24 cellular contexts compared by ENCODE assay signal in the genomic region with DNA sequence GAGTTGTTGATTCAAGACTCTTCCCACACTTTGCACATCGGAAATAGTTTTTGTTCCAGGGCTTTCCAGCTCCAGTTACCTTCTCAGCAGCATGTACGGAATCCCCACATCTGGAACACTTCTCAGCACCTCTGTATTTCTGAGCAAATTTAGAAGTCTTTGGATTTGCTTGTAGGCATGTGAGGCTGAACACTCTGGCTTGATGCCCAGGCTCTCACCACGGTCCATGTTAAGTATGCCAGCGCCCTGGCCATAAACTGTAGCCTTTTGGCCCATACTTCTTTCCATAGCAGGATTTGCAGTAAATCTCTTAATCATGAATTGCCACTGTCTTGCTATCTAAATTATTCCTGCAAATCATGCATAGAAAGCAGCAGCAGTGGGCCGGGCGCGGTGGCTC.
"Had no signal": no experiment of that assay in that cellular context is flagged by ENCODE, and none has a peak within 500 bp of the region (broad histone marks: within the 10 kb centered on the region; RNA-seq: fewer than 3 reads in every experiment).

No MANE protein-coding gene starts in this region.

- DNase-seq: activated T-cell treated with anti-CD3 and anti-CD28 coated beads, Interleukin-2, amount 50 U/mL, for 24 hours; brain microvascular endothelial cell; central memory CD4-positive, alpha-beta T cell; effector memory CD8-positive, alpha-beta T cell; kidney; left lung; mammary epithelial cell; nephron progenitor cell; small intestine; stimulated activated CD4-positive, alpha-beta T cell treated with anti-CD3 and anti-CD28 coated beads, Interleukin-2, amount 100 ng/mL, for 24 hours; stimulated activated naive CD8-positive, alpha-beta T cell treated with anti-CD3 and anti-CD28 coated beads, Interleukin-15, amount 100 ng/mL, for 72 hours; T-cell; WERI-Rb-1 had no signal

- FAIRE-seq: colon, endothelial cell of umbilical vein, kidney, small intestine had no signal

- H3K27ac Mint-ChIP-seq: activated naive CD4-positive, alpha-beta T cell treated with anti-CD3 and anti-CD28 coated beads, Interleukin-2, amount 50 U/mL, for 72 hours; activated T-cell treated with anti-CD3 and anti-CD28 coated beads, Interleukin-2, amount 50 U/mL, for 24 hours; activated T-helper 17 cell treated with anti-CD3 and anti-CD28 coated beads, Interleukin-2, amount 50 U/mL, for 72 hours; effector memory CD8-positive, alpha-beta T cell; nephron progenitor cell; stimulated activated effector memory CD8-positive, alpha-beta T cell treated with anti-CD3 and anti-CD28 coated beads, Interleukin-12 subunit alpha, Interleukin-12 subunit beta, amount 100 ng/mL, for 72 hours; T-cell; T-helper 2 cell treated with Interferon-gamma antibody and Interleukin-4, amounts not matched to agents 5 μg/mL and 100 μg/mL, for 36 hours had no signal

- H3K4me1 ChIP-seq: parathyroid adenoma, tibial nerve had no signal

- H3K9me3 Mint-ChIP-seq: activated T-cell treated with anti-CD3 and anti-CD28 coated beads, Interleukin-2, amount 50 U/mL, for 24 hours; activated T-helper 17 cell treated with anti-CD3 and anti-CD28 coated beads, Interleukin-2, amount 50 U/mL, for 72 hours; effector memory CD8-positive, alpha-beta T cell; stimulated activated effector memory CD8-positive, alpha-beta T cell treated with anti-CD3 and anti-CD28 coated beads, Interleukin-12 subunit alpha, Interleukin-12 subunit beta, amount 100 ng/mL, for 72 hours had no signal

- ATAC-seq: activated naive CD4-positive, alpha-beta T cell treated with anti-CD3 and anti-CD28 coated beads, Interleukin-2, amount 50 U/mL, for 72 hours; activated T-helper 17 cell treated with anti-CD3 and anti-CD28 coated beads, Interleukin-2, amount 50 U/mL, for 72 hours; effector memory CD8-positive, alpha-beta T cell; esophagus mucosa; left lung; mucosa of descending colon; sciatic nerve; stimulated activated effector memory CD8-positive, alpha-beta T cell treated with anti-CD3 and anti-CD28 coated beads, Interleukin-12 subunit alpha, Interleukin-12 subunit beta, amount 100 ng/mL, for 72 hours; stimulated activated naive CD8-positive, alpha-beta T cell treated with anti-CD3 and anti-CD28 coated beads, Interleukin-15, amount 100 ng/mL, for 72 hours; T-cell had no signal

- H3K4me3 Mint-ChIP-seq: activated T-cell treated with anti-CD3 and anti-CD28 coated beads, Interleukin-2, amount 50 U/mL, for 24 hours; activated T-helper 17 cell treated with anti-CD3 and anti-CD28 coated beads, Interleukin-2, amount 50 U/mL, for 72 hours; effector memory CD8-positive, alpha-beta T cell; nephron progenitor cell; stimulated activated effector memory CD8-positive, alpha-beta T cell treated with anti-CD3 and anti-CD28 coated beads, Interleukin-12 subunit alpha, Interleukin-12 subunit beta, amount 100 ng/mL, for 72 hours; stimulated activated naive CD8-positive, alpha-beta T cell treated with anti-CD3 and anti-CD28 coated beads, Interleukin-15, amount 100 ng/mL, for 72 hours; T-cell; T-helper 2 cell treated with Interferon-gamma antibody and Interleukin-4, amounts not matched to agents 5 μg/mL and 100 μg/mL, for 36 hours had no signal

- H2AFZ ChIP-seq: parathyroid adenoma had no signal

- H3K27me3 Mint-ChIP-seq: activated T-cell treated with anti-CD3 and anti-CD28 coated beads, Interleukin-2, amount 50 U/mL, for 24 hours; activated T-helper 17 cell treated with anti-CD3 and anti-CD28 coated beads, Interleukin-2, amount 50 U/mL, for 72 hours; effector memory CD8-positive, alpha-beta T cell; stimulated activated naive CD8-positive, alpha-beta T cell treated with anti-CD3 and anti-CD28 coated beads, Interleukin-15, amount 100 ng/mL, for 72 hours; T-cell had no signal

- H3K4me3 ChIP-seq: left lung, mucosa of descending colon, tibial nerve had no signal

- H3K36me3 ChIP-seq: brain microvascular endothelial cell, left lung had no signal

- H3K9ac ChIP-seq: parathyroid adenoma had no signal

- H3K27me3 ChIP-seq: brain microvascular endothelial cell, left lung, tibial nerve had no signal

- H3K27ac ChIP-seq: brain microvascular endothelial cell, left lung, parathyroid adenoma, tibial nerve, WERI-Rb-1 had no signal
